8 cellular contexts compared by ENCODE assay signal in the genomic region with DNA sequence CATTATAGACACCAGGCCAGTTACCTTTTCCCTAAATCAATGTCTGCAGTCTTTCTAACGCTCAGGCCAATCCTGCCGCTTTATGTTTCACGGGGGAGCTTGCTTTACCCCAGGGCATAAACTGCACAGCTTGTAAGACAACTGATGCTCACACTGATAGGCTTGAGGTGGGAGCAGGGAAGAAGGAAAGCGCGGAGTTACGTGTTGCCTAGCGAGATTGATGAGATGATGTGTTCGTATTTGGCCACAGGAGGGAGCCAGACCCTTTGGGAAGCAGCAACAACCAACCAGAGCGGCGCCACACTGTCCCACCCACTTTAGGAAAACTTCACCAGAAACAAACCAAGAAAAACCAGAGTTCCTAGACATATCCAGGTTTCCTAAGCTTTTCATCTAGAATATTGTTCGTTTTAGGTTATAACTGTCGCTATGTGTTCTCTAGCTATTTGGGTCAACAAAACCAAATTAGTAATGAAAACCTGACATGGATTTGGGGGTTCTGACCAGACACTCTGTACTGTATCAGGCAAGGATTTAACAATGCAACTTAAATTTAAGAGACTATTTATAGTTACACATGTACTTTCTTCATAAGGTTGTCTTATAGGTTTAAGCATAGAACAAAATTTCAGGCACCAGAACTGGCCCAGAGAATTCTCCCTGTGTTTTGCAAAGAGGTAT. TPM values are rescaled to one million over a fixed set of nuclear protein-coding genes. Genes with fewer than 3 reads are reported as not detected.
DNase-seq lines count a peak whose midpoint lies in the region; ATAC-seq and TF ChIP-seq lines count a peak whose summit lies in the region.

No MANE protein-coding gene starts in this region.

- peak; percentile 93 for DNase-seq in DMS53 (lab: John Stamatoyannopoulos, UW)
- DNase-seq in Kasumi-1 (lab: John Stamatoyannopoulos, UW): peak; percentile 85 to 94
- peak; percentile 88 for DNase-seq in RKO (ENCODE audit: low spot score)
- peak; percentile 68 for DNase-seq in activated T-helper 1 cell treated with anti-CD3 and anti-CD28 coated beads, Interleukin-12 subunit alpha, Interleukin-12 subunit beta, Interleukin-2, Interleukin-4 antibody, amounts not matched to agents 30 ng/mL and 10 ng/mL and 1 ng/mL, durations not matched to agents 14 hours and 24 hours and 36 hours (ENCODE audit: low spot score)
- peak; percentile 93 for DNase-seq in fibroblast of the aortic adventitia (ENCODE audit: low read depth)
- DNase-seq in nucleus accumbens (lab: John Stamatoyannopoulos, UW): peak in 53 of 56 donors; percentile 6 to 87 (median 58)
- DNase-seq in superior temporal gyrus (ENCODE audit: extremely low spot score): peak; percentile 90

- intact Hi-C loops in activated T-helper 1 cell treated with anti-CD3 and anti-CD28 coated beads, Interleukin-12 subunit alpha, Interleukin-12 subunit beta, Interleukin-2, Interleukin-4 antibody, amounts not matched to agents 30 ng/mL and 10 ng/mL and 1 ng/mL, durations not matched to agents 14 hours and 24 hours and 36 hours (cut with micrococcal nuclease): loop anchor here (1.0 to 10.0 kb wide), 13 partner anchors 8 to 868 kb away; a partner anchor contains a TSS

- H3K4me1 Mint-ChIP-seq in activated T-helper 1 cell treated with anti-CD3 and anti-CD28 coated beads, Interleukin-12 subunit alpha, Interleukin-12 subunit beta, Interleukin-2, Interleukin-4 antibody, amounts not matched to agents 30 ng/mL and 10 ng/mL and 1 ng/mL, durations not matched to agents 14 hours and 24 hours and 36 hours (ENCODE audit: low read depth): peaks cover 56% of the 10 kb centered on the region

- peaks cover 8% of the 10 kb centered on the region for H3K36me3 Mint-ChIP-seq in activated T-helper 1 cell treated with anti-CD3 and anti-CD28 coated beads, Interleukin-12 subunit alpha, Interleukin-12 subunit beta, Interleukin-2, Interleukin-4 antibody, amounts not matched to agents 30 ng/mL and 10 ng/mL and 1 ng/mL, durations not matched to agents 14 hours and 24 hours and 36 hours (ENCODE audit: low read depth)

- ATAC-seq in GM21717 (IDR thresholded peaks at IDR 0.05; ENCODE audit: unreplicated experiment): peak; percentile 96

- H3K27me3 Mint-ChIP-seq in activated T-helper 1 cell treated with anti-CD3 and anti-CD28 coated beads, Interleukin-12 subunit alpha, Interleukin-12 subunit beta, Interleukin-2, Interleukin-4 antibody, amounts not matched to agents 30 ng/mL and 10 ng/mL and 1 ng/mL, durations not matched to agents 14 hours and 24 hours and 36 hours (ENCODE audit: insufficient read depth): no peaks in the 10 kb centered on the region

- no peaks in the 10 kb centered on the region for H3K9me3 Mint-ChIP-seq in activated T-helper 1 cell treated with anti-CD3 and anti-CD28 coated beads, Interleukin-12 subunit alpha, Interleukin-12 subunit beta, Interleukin-2, Interleukin-4 antibody, amounts not matched to agents 30 ng/mL and 10 ng/mL and 1 ng/mL, durations not matched to agents 14 hours and 24 hours and 36 hours

- peak overlapping the region; percentile 61 for H3K27ac Mint-ChIP-seq in activated T-helper 1 cell treated with anti-CD3 and anti-CD28 coated beads, Interleukin-12 subunit alpha, Interleukin-12 subunit beta, Interleukin-2, Interleukin-4 antibody, amounts not matched to agents 30 ng/mL and 10 ng/mL and 1 ng/mL, durations not matched to agents 14 hours and 24 hours and 36 hours

- H3K4me3 ChIP-seq in fibroblast of the aortic adventitia (ENCODE audit: low read depth, low read length): peak overlapping the region; percentile 32

- peak overlapping the region; percentile 79 for H3K4me3 Mint-ChIP-seq in activated T-helper 1 cell treated with anti-CD3 and anti-CD28 coated beads, Interleukin-12 subunit alpha, Interleukin-12 subunit beta, Interleukin-2, Interleukin-4 antibody, amounts not matched to agents 30 ng/mL and 10 ng/mL and 1 ng/mL, durations not matched to agents 14 hours and 24 hours and 36 hours

- TF ChIP-seq CTCF in fibroblast of the aortic adventitia (IDR thresholded peaks at IDR 0.05; ENCODE audit: insufficient read depth, low read length): peak; percentile 86

RNA-seq across cellular contexts. Expression of a gene that starts 2.4 kb away (rescaled TPM):
- 6.9 and 8.1 TPM in 2 replicates for total RNA-seq in activated T-helper 1 cell treated with anti-CD3 and anti-CD28 coated beads, Interleukin-12 subunit alpha, Interleukin-12 subunit beta, Interleukin-2, Interleukin-4 antibody, amounts not matched to agents 30 ng/mL and 10 ng/mL and 1 ng/mL, durations not matched to agents 14 hours and 24 hours and 36 hours
- not detected in 2 replicates for total RNA-seq in fibroblast of the aortic adventitia (ENCODE audit: low replicate concordance)

RNA-seq across cellular contexts. Expression of a gene that starts 30.2 kb away (rescaled TPM):
- 3.4 TPM in 2 replicates for total RNA-seq in activated T-helper 1 cell treated with anti-CD3 and anti-CD28 coated beads, Interleukin-12 subunit alpha, Interleukin-12 subunit beta, Interleukin-2, Interleukin-4 antibody, amounts not matched to agents 30 ng/mL and 10 ng/mL and 1 ng/mL, durations not matched to agents 14 hours and 24 hours and 36 hours
- not detected in 2 replicates for total RNA-seq in fibroblast of the aortic adventitia (ENCODE audit: low replicate concordance)

Comparison
In these comparisons a context has a peak if more than half of its experiments do, and no peak if none do; other contexts are left out.
1. Peak in every context shown above with its lines: DNase-seq, ATAC-seq and H3K4me3 ChIP-seq.